ENCODE assay signal across 9 cellular contexts in the genomic region with DNA sequence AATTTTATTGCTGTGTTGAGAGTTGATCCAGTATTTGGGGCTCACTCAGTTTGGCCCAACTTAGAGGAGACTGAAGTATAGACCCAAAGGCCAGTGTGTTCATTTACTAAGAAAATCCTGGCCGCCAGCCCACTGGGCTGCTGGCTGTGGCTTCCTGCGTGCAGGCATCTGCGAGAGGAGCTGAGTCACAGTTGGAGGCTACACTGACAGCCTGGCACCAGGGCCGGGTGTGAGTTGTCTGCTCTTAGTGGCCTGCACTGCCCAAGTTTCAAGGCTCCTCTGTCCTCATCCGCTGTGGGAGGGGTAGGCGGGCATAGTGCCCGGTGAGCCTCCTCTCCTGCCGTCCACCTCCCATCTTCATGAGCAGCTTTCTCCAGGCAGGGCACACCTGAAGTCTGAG. TPM values are rescaled to one million over a fixed set of nuclear protein-coding genes. Genes with fewer than 3 reads are reported as not detected.
DNase-seq lines count a peak whose midpoint lies in the region; ATAC-seq and TF ChIP-seq lines count a peak whose summit lies in the region.
"Had no signal": no experiment of that assay in that cellular context is flagged by ENCODE, and none has a peak within 500 bp of the region (broad histone marks: within the 10 kb centered on the region; RNA-seq: fewer than 3 reads in every experiment).

No MANE protein-coding gene starts in this region.

- ATAC-seq in GM18909 (IDR thresholded peaks at IDR 0.05; ENCODE audit: poor library complexity, unreplicated experiment) (no peak), HG03378 (IDR thresholded peaks at IDR 0.05; ENCODE audit: unreplicated experiment) (no peak)
- ATAC-seq: K562 had no signal

- no peaks in the 10 kb centered on the region for H3K27me3 ChIP-seq in esophagus squamous epithelium

- peak; percentile 15 for DNase-seq in GM12865 (ENCODE audit: low read depth)
- DNase-seq in T1000 (lab: John Stamatoyannopoulos, UW), result peak; percentile 83
- DNase-seq in esophagus squamous epithelium (lab: John Stamatoyannopoulos, UW), result no peak
- peak; percentile 70 for DNase-seq in non-pigmented ciliary epithelial cell (ENCODE audit: low read depth)
- DNase-seq in NCI-H345 treated with DMSO at 0.1 percent for 48 hours (lab: John Stamatoyannopoulos, UW; ENCODE audit: unreplicated experiment), result no peak
- DNase-seq in NCI-H1105 treated with DMSO at 0.1 percent for 48 hours (lab: John Stamatoyannopoulos, UW), result no peak

- no peaks in the 10 kb centered on the region for H3K9me3 ChIP-seq in esophagus squamous epithelium

- peak overlapping the region; percentile 51 to 70 (median 62) for H3K27ac ChIP-seq in esophagus squamous epithelium

- H3K4me1 ChIP-seq in esophagus squamous epithelium, result peaks cover 10 to 60% (median 41%) of the 10 kb centered on the region in 3 donors

- no peak overlapping the region for H3K4me3 ChIP-seq in GM12865 (ENCODE audit: low read depth, low read length)
- no peak overlapping the region for H3K4me3 ChIP-seq in esophagus squamous epithelium
- H3K4me3 ChIP-seq: K562 had no signal

- 0% methylated on average over 6 of the region's 8 CpGs; no CpG with 5 or more reads in 1 of the 2 donors for WGBS in esophagus squamous epithelium, 2 donors

- H3K36me3 ChIP-seq in esophagus squamous epithelium, result peaks cover 16 to 98% (median 22%) of the 10 kb centered on the region in 3 donors

- TF ChIP-seq CTCF in GM12865 (IDR thresholded peaks at IDR 0.05; ENCODE audit: insufficient read depth, low read depth, low read length, missing control alignments) (no peak), esophagus squamous epithelium (IDR thresholded peaks at IDR 0.05) (no peak)

- intact Hi-C loops in esophagus squamous epithelium (cut with DNase I), result no loop called here

- no peak for TF ChIP-seq POLR2A in esophagus squamous epithelium (IDR thresholded peaks at IDR 0.05)

RNA-seq across cellular contexts. Expression of gene PLD6, which starts 54.2 kb away (rescaled TPM):
- total RNA-seq in esophagus squamous epithelium, result 1 to 10 TPM in 2 of 4 donors, under 1 TPM in 2; 0.45 to 1.9 (median 0.95) TPM

Comparison
In these comparisons a context has a peak if more than half of its experiments do, and no peak if none do; other contexts are left out.
1. DNase-seq: peak in GM12865 (single experiment), T1000 (single experiment) and non-pigmented ciliary epithelial cell (single experiment); none in esophagus squamous epithelium (single experiment), NCI-H345 treated with DMSO at 0.1 percent for 48 hours (single experiment) and NCI-H1105 treated with DMSO at 0.1 percent for 48 hours (single experiment).